In the genomic region with DNA sequence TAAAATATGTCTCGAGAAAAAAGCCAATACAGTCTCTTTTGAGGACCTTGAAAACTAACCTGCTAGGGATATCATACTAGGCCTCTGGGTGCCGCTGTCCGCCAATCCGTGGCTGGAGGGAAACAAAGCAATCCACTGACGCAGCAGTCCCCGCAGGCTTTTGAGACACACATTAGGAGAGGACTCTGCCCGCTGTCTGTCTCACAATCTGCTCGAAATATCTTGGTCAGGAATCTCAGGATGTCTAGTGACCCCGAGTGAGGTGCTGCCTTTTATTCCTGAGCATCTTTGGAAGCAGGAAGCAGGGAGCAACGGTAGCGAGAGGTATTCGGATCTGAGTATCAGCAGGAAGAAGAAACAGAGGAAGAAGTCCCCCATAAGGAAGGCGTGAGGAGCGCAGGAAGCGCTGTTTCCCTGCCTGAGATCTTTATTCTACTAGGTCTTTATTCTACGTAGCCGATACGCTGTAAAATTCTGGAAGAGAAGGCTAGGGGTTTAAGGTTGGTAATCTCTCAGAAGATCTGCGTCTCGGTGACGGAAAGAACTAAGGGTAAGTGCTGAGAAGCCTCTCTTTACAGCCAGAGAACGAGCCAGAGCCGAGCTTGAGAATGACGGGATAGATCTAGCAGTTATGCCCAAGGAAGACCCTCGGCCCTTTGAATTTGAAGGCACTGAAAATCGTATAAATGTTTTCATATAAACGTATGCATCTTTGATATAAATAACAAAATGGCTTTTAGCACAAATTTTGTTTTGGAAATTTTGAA, we compare ENCODE assay signal across 8 cellular contexts. TPM values are rescaled to one million over a fixed set of nuclear protein-coding genes. Genes with fewer than 3 reads are reported as not detected.
DNase-seq lines count a peak whose midpoint lies in the region; ATAC-seq, FAIRE-seq and TF ChIP-seq lines count a peak whose summit lies in the region.

No MANE protein-coding gene starts in this region.

- H3K4me3 Mint-ChIP-seq in CD14-positive monocyte: peak overlapping the region; percentile 73 to 83

- peak; percentile 52 for TF ChIP-seq CTCF in CD14-positive monocyte (IDR thresholded peaks at IDR 0.05)
- 0 out of 2 replicates have a peak, but pooled peaks have one; percentile 15 for TF ChIP-seq CTCF in KMS-11 (conservative IDR thresholded peaks at IDR 0.05; ENCODE audit: low read depth, low read length)
- peak; percentile 92 for TF ChIP-seq CTCF in WI38 (IDR thresholded peaks at IDR 0.05; ENCODE audit: low read depth, low read length)
- TF ChIP-seq CTCF in cardiac fibroblast (IDR thresholded peaks at IDR 0.05; ENCODE audit: low read depth, low read length): peak; percentile 78
- no peak for TF ChIP-seq CTCF in kidney (IDR thresholded peaks at IDR 0.05; ENCODE audit: borderline replicate concordance, extremely low read depth, insufficient read depth)

- H3K9ac ChIP-seq in KMS-11 (peak overlapping the region; percentile 55; the same call in 1 of the 2 replicates), kidney (ENCODE audit: low read length in 2 of 2) (peak overlapping the region in 1 of 2 donors; percentile 28)

- FAIRE-seq in kidney (lab: Jason Lieb, UNC): no peak

- no peaks in the 10 kb centered on the region for H3K79me2 ChIP-seq in KMS-11 (ENCODE audit: insufficient read depth, low read depth)

- no peak for DNase-seq in CD14-positive monocyte (ENCODE audit: low spot score)
- peak; percentile 72 to 81 for DNase-seq in cardiac fibroblast (ENCODE audit: low read depth in 2 of 2)
- no peak for DNase-seq in kidney
- peak; percentile 52 for DNase-seq in stimulated activated CD4-positive, alpha-beta T cell treated with anti-CD3 and anti-CD28 coated beads, Interleukin-2, amount 100 ng/mL, for 4 hours (ENCODE audit: low read depth)
- DNase-seq in MG63: no peak

- peak overlapping the region; percentile 64 for H2AFZ ChIP-seq in KMS-11 (ENCODE audit: low read depth)

- peaks cover 11 to 34% of the 10 kb centered on the region in 2 donors for H3K9me3 ChIP-seq in kidney (ENCODE audit: control insufficient read depth in 1 of 2, low read length in 2 of 2)
- peaks cover 7% of the 10 kb centered on the region for H3K9me3 ChIP-seq in MG63

- peak overlapping the region in 1 of 7 donors; percentile 25 for H3K27ac Mint-ChIP-seq in CD14-positive monocyte

- peak; percentile 89 for ATAC-seq in GM21390 (IDR thresholded peaks at IDR 0.05; ENCODE audit: unreplicated experiment)

- H3K27me3 ChIP-seq in KMS-11 (ENCODE audit: insufficient read depth, low read depth) (no peaks in the 10 kb centered on the region), MG63 (no peaks in the 10 kb centered on the region)

- intact Hi-C loops in CD14-positive monocyte (cut with micrococcal nuclease): no loop called here
- intact Hi-C loops in kidney (cut with DNase I): no loop called here

- H3K27ac ChIP-seq in KMS-11: peak overlapping the region; percentile 34; the same call in 1 of the 2 replicates
- no peak overlapping the region for H3K27ac ChIP-seq in kidney (ENCODE audit: low read depth in 2 of 2, low read length in 2 of 2)

- peaks cover 17 to 45% (median 40%) of the 10 kb centered on the region in 3 donors for H3K27me3 Mint-ChIP-seq in CD14-positive monocyte (ENCODE audit: low read depth in 3 of 3)

- H3K4me1 Mint-ChIP-seq in CD14-positive monocyte: peaks cover 5% of the 10 kb centered on the region

- H3K4me2 ChIP-seq in KMS-11: peak overlapping the region; percentile 28; the same call in 1 of the 2 replicates

- H3K4me3 ChIP-seq in KMS-11 (IDR thresholded peaks at IDR 0.05; ENCODE audit: insufficient read depth, low read depth, low read length): no peak overlapping the region
- H3K4me3 ChIP-seq in WI38 (ENCODE audit: low read depth, low read length): peak overlapping the region; percentile 62
- peak overlapping the region; percentile 35 to 41 for H3K4me3 ChIP-seq in cardiac fibroblast (replicated peaks in 1 of 2; ENCODE audit: low read depth in 2 of 2, low read length in 2 of 2)
- H3K4me3 ChIP-seq in kidney (ENCODE audit: low read length in 2 of 2): peak overlapping the region; percentile 53 to 63
- no peak overlapping the region for H3K4me3 ChIP-seq in MG63

- no peaks in the 10 kb centered on the region for H4K20me1 ChIP-seq in KMS-11 (ENCODE audit: insufficient read depth)

- H3K4me1 ChIP-seq in KMS-11 (ENCODE audit: low read depth, poor library complexity, severe bottlenecking) (no peaks in the 10 kb centered on the region), kidney (ENCODE audit: control insufficient read depth in 1 of 2, insufficient read depth in 1 of 2, low read depth in 1 of 2, low read length in 2 of 2) (no peaks in the 10 kb centered on the region)

- peaks cover 23 to 72% (median 54%) of the 10 kb centered on the region in 7 donors for H3K9me3 Mint-ChIP-seq in CD14-positive monocyte

- H3K36me3 Mint-ChIP-seq in CD14-positive monocyte: peaks cover 0 to 8% of the 10 kb centered on the region in 2 donors

- H3K36me3 ChIP-seq in KMS-11 (ENCODE audit: insufficient read depth) (no peaks in the 10 kb centered on the region), kidney (ENCODE audit: control insufficient read depth in 1 of 2, insufficient read depth in 2 of 2, low read length in 2 of 2) (no peaks in the 10 kb centered on the region), MG63 (no peaks in the 10 kb centered on the region)

RNA-seq across cellular contexts. Expression of gene PCDHGA1, which starts 4.0 kb away (rescaled TPM):
- not detected for polyA plus RNA-seq in CD14-positive monocyte
- 0.69 TPM for total RNA-seq in kidney
- polyA plus RNA-seq in kidney (ENCODE audit: insufficient read depth, low read depth, low replicate concordance): 0.19 TPM
- total RNA-seq in MG63 (2014; rRNA removed; shearing (Covaris generic); ENCODE audit: low replicate concordance): 0.42 and 0.56 TPM in 2 replicates

RNA-seq across cellular contexts. Expression of gene TAF7, which starts 5.7 kb away (rescaled TPM):
- 10 to 100 TPM; 52.7 to 57.5 TPM for polyA plus RNA-seq in CD14-positive monocyte
- 73.5 TPM for total RNA-seq in kidney
- 71.3 TPM for polyA plus RNA-seq in kidney (ENCODE audit: insufficient read depth, low read depth, low replicate concordance)
- 183 and 217 TPM in 2 replicates for total RNA-seq in MG63 (2014; rRNA removed; shearing (Covaris generic); ENCODE audit: low replicate concordance)

RNA-seq across cellular contexts. Expression of gene PCDHGA2, which starts 12.3 kb away (rescaled TPM):
- not detected for polyA plus RNA-seq in CD14-positive monocyte
- total RNA-seq in kidney: 4.7 TPM
- 0.73 TPM for polyA plus RNA-seq in kidney (ENCODE audit: insufficient read depth, low read depth, low replicate concordance)
- not detected in 2 replicates for total RNA-seq in MG63 (2014; rRNA removed; shearing (Covaris generic); ENCODE audit: low replicate concordance)

RNA-seq across cellular contexts. Expression of gene PCDHGA3, which starts 17.4 kb away (rescaled TPM):
- polyA plus RNA-seq in CD14-positive monocyte (not detected), kidney (ENCODE audit: insufficient read depth, low read depth, low replicate concordance) (0.22 TPM)
- total RNA-seq in kidney: 4.0 TPM
- total RNA-seq in MG63 (2014; rRNA removed; shearing (Covaris generic); ENCODE audit: low replicate concordance): not detected in 2 replicates

RNA-seq across cellular contexts. Expression of gene SLC25A2, which starts 22.4 kb away (rescaled TPM):
- not detected for polyA plus RNA-seq in CD14-positive monocyte
- 0.94 TPM for total RNA-seq in kidney
- polyA plus RNA-seq in kidney (ENCODE audit: insufficient read depth, low read depth, low replicate concordance): not detected
- total RNA-seq in MG63 (2014; rRNA removed; shearing (Covaris generic); ENCODE audit: low replicate concordance): not detected in 2 replicates

Comparison
In these comparisons a context has a peak if more than half of its experiments do, and no peak if none do; other contexts are left out.
1. DNase-seq: peak in cardiac fibroblast (2 of 2) and stimulated activated CD4-positive, alpha-beta T cell treated with anti-CD3 and anti-CD28 coated beads, Interleukin-2, amount 100 ng/mL, for 4 hours (single experiment); none in CD14-positive monocyte (single experiment), kidney (single experiment) and MG63 (single experiment).
2. H3K4me3 ChIP-seq: peak in WI38 (single experiment), cardiac fibroblast (2 of 2) and kidney (2 of 2); none in KMS-11 (single experiment) and MG63 (single experiment).